13 cellular contexts compared by ENCODE assay signal in the genomic region with DNA sequence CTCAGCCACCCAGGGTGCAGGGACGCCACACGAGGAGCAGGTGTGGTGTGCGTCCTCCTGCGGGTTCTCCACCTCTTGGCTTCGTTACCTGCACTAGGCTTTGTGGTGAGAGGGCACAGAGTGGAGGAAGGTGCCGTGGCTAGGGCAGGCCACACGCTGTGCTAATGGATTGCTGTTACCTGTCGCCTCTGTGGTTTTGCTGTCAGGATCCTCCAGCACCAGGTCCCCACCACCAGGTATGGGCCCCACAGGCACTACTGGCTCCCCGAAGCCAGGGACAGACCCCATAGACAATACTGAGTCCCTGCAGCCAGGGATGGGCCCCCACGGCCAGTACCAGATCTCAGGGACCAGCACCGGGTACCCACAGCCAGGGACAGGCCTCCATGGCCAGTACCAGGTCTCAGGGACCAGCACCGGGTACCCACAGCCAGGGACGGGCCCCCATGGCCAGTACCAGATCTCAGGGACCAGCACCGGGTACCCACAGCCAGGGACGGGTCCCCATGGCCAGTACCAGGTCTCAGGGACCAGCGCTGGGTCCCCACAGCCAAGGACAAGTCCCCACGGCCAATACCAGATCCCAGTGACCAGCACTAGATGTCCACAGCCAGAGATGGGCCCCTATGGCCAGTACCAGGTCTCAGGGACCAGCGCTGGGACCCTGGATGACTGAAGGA.
DNase-seq lines count a peak whose midpoint lies in the region; ATAC-seq and TF ChIP-seq lines count a peak whose summit lies in the region.
"Had no signal": no experiment of that assay in that cellular context is flagged by ENCODE, and none has a peak within 500 bp of the region (broad histone marks: within the 10 kb centered on the region; RNA-seq: fewer than 3 reads in every experiment).

No MANE protein-coding gene starts in this region.

- TF ChIP-seq CTCF in IMR-90 (conservative IDR thresholded peaks at IDR 0.05; ENCODE audit: low read depth, low read length) (no peak), neural crest cell (conservative IDR thresholded peaks at IDR 0.05) (no peak)

- no peak overlapping the region for H2BK20ac ChIP-seq in IMR-90 (ENCODE audit: low read depth, low read length)

- no peaks in the 10 kb centered on the region for H3K27me3 Mint-ChIP-seq in CD8-positive, alpha-beta memory T cell
- H3K27me3 Mint-ChIP-seq in activated naive CD8-positive, alpha-beta T cell treated with anti-CD3 and anti-CD28 coated beads, Interleukin-2, amount 50 U/mL, for 24 hours: no peaks in the 10 kb centered on the region
- H3K27me3 Mint-ChIP-seq in neural crest cell (ENCODE audit: low read depth): peaks cover 11% of the 10 kb centered on the region

- no peak overlapping the region for H3K9ac ChIP-seq in IMR-90 (ENCODE audit: low read depth, low read length)
- H3K9ac ChIP-seq: SK-N-SH had no signal

- H3K9me3 Mint-ChIP-seq in CD8-positive, alpha-beta memory T cell: peaks cover 0 to 1% (median 0%) of the 10 kb centered on the region in 5 donors
- no peaks in the 10 kb centered on the region for H3K9me3 Mint-ChIP-seq in activated naive CD8-positive, alpha-beta T cell treated with anti-CD3 and anti-CD28 coated beads, Interleukin-2, amount 50 U/mL, for 24 hours
- no peaks in the 10 kb centered on the region for H3K9me3 Mint-ChIP-seq in neural crest cell

- H4K20me1 ChIP-seq in IMR-90 (ENCODE audit: insufficient read depth, low read length): peaks cover 99% of the 10 kb centered on the region

- no peak overlapping the region for H4K8ac ChIP-seq in IMR-90 (ENCODE audit: low read depth in 2 of 2, low read length in 2 of 2)

- H2AK5ac ChIP-seq in IMR-90 (ENCODE audit: low read depth, low read length): peak overlapping the region; percentile 77; the same call in 1 of the 2 replicates

- H3K9me3 ChIP-seq in CD8-positive, alpha-beta memory T cell (ENCODE audit: low read length): no peaks in the 10 kb centered on the region
- H3K9me3 ChIP-seq in IMR-90 (ENCODE audit: control insufficient read depth, insufficient read depth, low read length): no peaks in the 10 kb centered on the region
- H3K9me3 ChIP-seq: SK-N-SH had no signal

- H3K18ac ChIP-seq in IMR-90 (ENCODE audit: low read depth, low read length): no peak overlapping the region

- TF ChIP-seq RAD21 in IMR-90 (IDR thresholded peaks at IDR 0.05; ENCODE audit: low read length): no peak

- H3K4me3 ChIP-seq in CD8-positive, alpha-beta memory T cell (ENCODE audit: low read length): peak overlapping the region; percentile 95
- no peak overlapping the region for H3K4me3 ChIP-seq in IMR-90 (ENCODE audit: insufficient read depth, low read depth, low read length)

- no peak overlapping the region for H3K56ac ChIP-seq in IMR-90 (ENCODE audit: extremely low read depth, insufficient read depth, low read length)

- H3K14ac ChIP-seq in IMR-90 (replicated peaks; ENCODE audit: low read depth, low read length): peak overlapping the region; percentile 56

- peak overlapping the region; percentile 89 to 99 (median 98) for H3K4me3 Mint-ChIP-seq in CD8-positive, alpha-beta memory T cell
- H3K4me3 Mint-ChIP-seq in activated naive CD8-positive, alpha-beta T cell treated with anti-CD3 and anti-CD28 coated beads, Interleukin-2, amount 50 U/mL, for 24 hours: peak overlapping the region; percentile 87
- no peak overlapping the region for H3K4me3 Mint-ChIP-seq in neural crest cell

- no TSS peak for BruUV-seq in IMR-90 (replicated peaks; lab: Mats Ljungman, UMichigan)

- H3K36me3 Mint-ChIP-seq in CD8-positive, alpha-beta memory T cell: peaks cover 9 to 74% (median 9%) of the 10 kb centered on the region in 3 donors
- H3K36me3 Mint-ChIP-seq in activated naive CD8-positive, alpha-beta T cell treated with anti-CD3 and anti-CD28 coated beads, Interleukin-2, amount 50 U/mL, for 24 hours (ENCODE audit: low read depth): peaks cover 29% of the 10 kb centered on the region
- peaks cover 3% of the 10 kb centered on the region for H3K36me3 Mint-ChIP-seq in neural crest cell (ENCODE audit: low read depth)

- peak overlapping the region; percentile 87 to 100 (median 98) for H3K27ac Mint-ChIP-seq in CD8-positive, alpha-beta memory T cell
- H3K27ac Mint-ChIP-seq in activated naive CD8-positive, alpha-beta T cell treated with anti-CD3 and anti-CD28 coated beads, Interleukin-2, amount 50 U/mL, for 24 hours: peak overlapping the region; percentile 100
- H3K27ac Mint-ChIP-seq in neural crest cell (ENCODE audit: unreplicated experiment): peak overlapping the region; percentile 62

- ATAC-seq in IMR-90 (ENCODE audit: low read depth): no peak
- ATAC-seq in activated naive CD8-positive, alpha-beta T cell treated with anti-CD3 and anti-CD28 coated beads, Interleukin-2, amount 50 U/mL, for 24 hours: no peak

- H3K4me2 ChIP-seq in IMR-90 (ENCODE audit: low read depth, low read length): no peak overlapping the region
- H3K4me2 ChIP-seq: SK-N-SH had no signal

- H3K23ac ChIP-seq in IMR-90 (ENCODE audit: low read depth, low read length): peak overlapping the region; percentile 73

- 97% methylated on average over 10 of the region's 18 CpGs; no CpG with 5 or more reads in 1 of the 2 experiments for WGBS in IMR-90 (ENCODE audit: extremely low coverage in 2 of 2, insufficient read length in 1 of 2), 2 experiments

- H3K36me3 ChIP-seq in CD8-positive, alpha-beta memory T cell (ENCODE audit: insufficient read depth, low read length): peaks cover 10% of the 10 kb centered on the region
- peaks cover 10% of the 10 kb centered on the region for H3K36me3 ChIP-seq in IMR-90 (ENCODE audit: control insufficient read depth, insufficient read depth, low read length)

- H3K79me1 ChIP-seq in IMR-90 (ENCODE audit: low read depth in 1 of 2, low read length in 2 of 2): peaks cover 36 to 95% of the 10 kb centered on the region in 2 experiments

- no peak overlapping the region for H4K5ac ChIP-seq in IMR-90 (ENCODE audit: low read depth, low read length)

- TF ChIP-seq POLR2A in IMR-90 (IDR thresholded peaks at IDR 0.05; ENCODE audit: low read depth, low read length): no peak
- no peak for TF ChIP-seq POLR2A in erythroblast (IDR thresholded peaks at IDR 0.05; ENCODE audit: low read length)

- no peak overlapping the region for H2AK9ac ChIP-seq in IMR-90 (replicated peaks; ENCODE audit: low read depth, low read length, poor library complexity)

- CTCF ChIA-PET in CD8-positive, alpha-beta memory T cell (lab: Charles Lee): interaction anchor here (0.7 to 2.8 kb wide), 5 partner anchors 9 to 126 kb away, joined by 3 to 20 read pairs (median 5); no protein-coding TSS in a partner anchor
- CTCF ChIA-PET in IMR-90 (lab: Yijun Ruan, JAX): no interaction called here

- peak in 3 of 5 donors; percentile 34 to 59 (median 51) for DNase-seq in CD8-positive, alpha-beta memory T cell
- DNase-seq in IMR-90: no peak
- DNase-seq in activated naive CD8-positive, alpha-beta T cell treated with anti-CD3 and anti-CD28 coated beads, Interleukin-2, amount 50 U/mL, for 24 hours: no peak
- no peak for DNase-seq in neural crest cell (ENCODE audit: low read depth, low spot score)
- DNase-seq in effector CD8-positive, alpha-beta T cell (lab: John Stamatoyannopoulos, UW): no peak
- no peak for DNase-seq in NCI-H226
- no peak for DNase-seq in SKM-1 treated with dmso at 0.1 percent for 144 hours (lab: John Stamatoyannopoulos, UW; ENCODE audit: unreplicated experiment)
- no peak for DNase-seq in erythroblast (lab: John Stamatoyannopoulos, UW)
- DNase-seq: activated CD8-positive, alpha-beta memory T cell treated with anti-CD3 and anti-CD28 coated beads, Interleukin-2, amount 50 U/mL, for 4 hours; Calu3; NCI-H1105; NCI-H526; SK-N-SH had no signal

- peak overlapping the region; percentile 77 for H4K91ac ChIP-seq in IMR-90 (ENCODE audit: insufficient read depth, low read depth, low read length)

- H3K4me1 ChIP-seq in CD8-positive, alpha-beta memory T cell (ENCODE audit: insufficient read depth, low read length): peaks cover 62% of the 10 kb centered on the region
- H3K4me1 ChIP-seq in IMR-90 (ENCODE audit: control insufficient read depth, insufficient read depth, low read length): peaks cover 61% of the 10 kb centered on the region

- no peak overlapping the region for H2BK120ac ChIP-seq in IMR-90 (ENCODE audit: low read depth, low read length)

- H3K27me3 ChIP-seq in CD8-positive, alpha-beta memory T cell (ENCODE audit: insufficient read depth, low read length, poor library complexity, severe bottlenecking): no peaks in the 10 kb centered on the region
- H3K27me3 ChIP-seq in IMR-90 (ENCODE audit: control insufficient read depth, insufficient read depth, low read length): no peaks in the 10 kb centered on the region

- in situ Hi-C loops in IMR-90 (cut with MboI; ENCODE audit: low sequenced_read_pairs): no loop called here

- H3K4ac ChIP-seq in IMR-90 (ENCODE audit: low read depth, low read length): peak overlapping the region; percentile 33

- H3K4me1 Mint-ChIP-seq in CD8-positive, alpha-beta memory T cell: peaks cover 65 to 71% (median 65%) of the 10 kb centered on the region in 3 donors
- peaks cover 75% of the 10 kb centered on the region for H3K4me1 Mint-ChIP-seq in activated naive CD8-positive, alpha-beta T cell treated with anti-CD3 and anti-CD28 coated beads, Interleukin-2, amount 50 U/mL, for 24 hours
- H3K4me1 Mint-ChIP-seq in neural crest cell: peaks cover 77% of the 10 kb centered on the region

- intact Hi-C loops in IMR-90 (cut with micrococcal nuclease): no loop called here

- dilution Hi-C loops in IMR-90 (cut with HindIII; ENCODE audit: low sequenced_read_pairs, unreplicated experiment): no loop called here

- H3K27ac ChIP-seq in CD8-positive, alpha-beta memory T cell (ENCODE audit: low read depth, low read length): peak overlapping the region; percentile 67
- H3K27ac ChIP-seq in IMR-90 (ENCODE audit: insufficient read depth, low read length): no peak overlapping the region; the same call in 1 of the 2 replicates

- peaks cover 52% of the 10 kb centered on the region for H3K9me1 ChIP-seq in IMR-90 (ENCODE audit: insufficient read depth, low read length)

- no peak overlapping the region for H2BK15ac ChIP-seq in IMR-90 (ENCODE audit: low read depth, low read length)

- POLR2A ChIA-PET in CD8-positive, alpha-beta memory T cell (lab: Charles Lee): interaction anchor here (0.6 to 4.8 kb wide), 7 partner anchors 10 to 65 kb away, joined by 3 to 33 read pairs (median 5); no protein-coding TSS in a partner anchor
- POLR2A ChIA-PET in IMR-90 (lab: Charles Lee; ENCODE audit: unreplicated experiment): no interaction called here

- no peak overlapping the region for H2AFZ ChIP-seq in IMR-90 (replicated peaks; ENCODE audit: low read length, poor library complexity)

- no peak overlapping the region for H2BK5ac ChIP-seq in IMR-90 (ENCODE audit: low read depth, low read length, poor library complexity, severe bottlenecking)

Comparison
In these comparisons a context has a peak if more than half of its experiments do, and no peak if none do; other contexts are left out.
1. DNase-seq: peak in CD8-positive, alpha-beta memory T cell (3 of 5); none in IMR-90 (single experiment), activated naive CD8-positive, alpha-beta T cell treated with anti-CD3 and anti-CD28 coated beads, Interleukin-2, amount 50 U/mL, for 24 hours (single experiment), neural crest cell (single experiment), effector CD8-positive, alpha-beta T cell (single experiment), NCI-H226 (single experiment), SKM-1 treated with dmso at 0.1 percent for 144 hours (single experiment) and erythroblast (0 of 2).
2. Peak in every context shown above with its lines, with median percentiles within 50 percentile points of each other: H3K27ac Mint-ChIP-seq.